In the genomic region with DNA sequence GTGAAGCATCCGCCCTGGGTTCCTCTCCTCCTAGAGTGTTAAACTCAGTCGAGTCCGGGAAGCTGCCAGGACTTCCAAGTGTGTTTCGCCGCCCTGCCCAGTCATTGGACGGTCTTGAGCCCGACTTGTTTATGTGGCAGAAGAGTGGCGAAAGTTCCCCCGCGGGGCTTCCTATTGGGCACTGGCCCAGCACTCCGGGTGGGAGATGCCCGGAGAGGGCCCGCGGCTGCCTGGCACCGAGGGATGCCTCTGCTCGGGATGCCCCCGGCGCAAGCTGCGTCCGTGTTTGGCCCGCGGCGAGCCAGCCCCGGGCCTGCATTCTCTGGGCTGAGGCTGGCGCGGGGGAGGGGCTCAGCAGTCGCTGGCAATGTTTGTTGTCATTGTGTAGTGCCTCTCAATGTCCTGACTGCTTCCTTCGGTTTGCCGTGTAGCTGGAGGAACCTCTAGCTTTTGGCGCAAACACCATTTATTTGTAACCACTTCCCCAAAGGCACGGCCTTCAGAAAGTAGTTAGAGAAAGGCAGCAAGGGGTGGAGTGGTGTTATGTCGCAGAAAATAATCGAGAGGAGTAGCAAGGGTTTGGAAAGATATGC, we compare ENCODE assay signal across 8 cellular contexts. TPM values are rescaled to one million over a fixed set of nuclear protein-coding genes. Genes with fewer than 3 reads are reported as not detected.
DNase-seq lines count a peak whose midpoint lies in the region; ATAC-seq and TF ChIP-seq lines count a peak whose summit lies in the region.

No MANE protein-coding gene starts in this region.

- peak overlapping the region; percentile 72 for H3K4me3 ChIP-seq in HFF-Myc (replicated peaks; ENCODE audit: low read depth, low read length)
- H3K4me3 ChIP-seq in aorta (ENCODE audit: low read length in 2 of 2) = peak overlapping the region; percentile 81 to 96

- intact Hi-C loops in aorta (cut with DNase I) = loop anchor here in 1 of 2 donors (2.0 kb wide), 1 partner anchor 89 kb away; a partner anchor contains a TSS

- TF ChIP-seq CTCF in HFF-Myc (IDR thresholded peaks at IDR 0.05; ENCODE audit: low read depth, low read length, missing control alignments) (no peak), nephron (IDR thresholded peaks at IDR 0.05; ENCODE audit: unreplicated experiment in 3 of 3) (no peak)

- H3K9me3 Mint-ChIP-seq in activated naive CD4-positive, alpha-beta T cell treated with anti-CD3 and anti-CD28 coated beads, Interleukin-2, amount 50 U/mL, for 72 hours = no peaks in the 10 kb centered on the region
- no peaks in the 10 kb centered on the region for H3K9me3 Mint-ChIP-seq in nephron

- H3K27ac Mint-ChIP-seq in activated naive CD4-positive, alpha-beta T cell treated with anti-CD3 and anti-CD28 coated beads, Interleukin-2, amount 50 U/mL, for 72 hours = no peak overlapping the region
- peak overlapping the region; percentile 95 to 100 (median 96) for H3K27ac Mint-ChIP-seq in nephron

- H3K4me1 Mint-ChIP-seq in nephron = peaks cover 45% of the 10 kb centered on the region

- H3K27me3 Mint-ChIP-seq in nephron (ENCODE audit: low read depth) = peaks cover 9% of the 10 kb centered on the region

- H3K27ac ChIP-seq in aorta (ENCODE audit: low read depth in 1 of 2, low read length in 2 of 2) = peak overlapping the region; percentile 87 to 92

- WGBS in aorta, 2 donors = 0% methylated on average over 26 to 33 of the region's 33 CpGs

- peak; percentile 42 to 47 for ATAC-seq in activated naive CD4-positive, alpha-beta T cell treated with anti-CD3 and anti-CD28 coated beads, Interleukin-2, amount 50 U/mL, for 72 hours
- peak; percentile 84 for ATAC-seq in aorta (ENCODE audit: low FRiP score)

- no peaks in the 10 kb centered on the region for H3K27me3 ChIP-seq in aorta (ENCODE audit: control insufficient read depth in 1 of 2, insufficient read depth in 2 of 2, low read length in 1 of 2)

- peak; percentile 6 for DNase-seq in NCI-H146 (lab: John Stamatoyannopoulos, UW)
- no peak for DNase-seq in NCI-H146 treated with DMSO at 0.1 percent for 48 hours (lab: John Stamatoyannopoulos, UW; ENCODE audit: unreplicated experiment)
- DNase-seq in HFF-Myc (ENCODE audit: extremely low read depth, low read depth) = no peak
- DNase-seq in NCI-H226 = peak; percentile 86
- peak in 1 of 2 donors; percentile 33 for DNase-seq in activated naive CD4-positive, alpha-beta T cell treated with anti-CD3 and anti-CD28 coated beads, Interleukin-2, amount 50 U/mL, for 72 hours (ENCODE audit: low spot score in 2 of 2)
- peak; percentile 90 for DNase-seq in globus pallidus (ENCODE audit: low spot score)
- peak; percentile 88 to 92 for DNase-seq in aorta

- peak overlapping the region; percentile 93 to 98 (median 94) for H3K4me3 Mint-ChIP-seq in nephron

- H3K36me3 Mint-ChIP-seq in activated naive CD4-positive, alpha-beta T cell treated with anti-CD3 and anti-CD28 coated beads, Interleukin-2, amount 50 U/mL, for 72 hours = peaks cover 0 to 4% of the 10 kb centered on the region in 2 donors
- H3K36me3 Mint-ChIP-seq in nephron (ENCODE audit: low read depth) = peaks cover 2% of the 10 kb centered on the region

- no peaks in the 10 kb centered on the region for H3K9me3 ChIP-seq in aorta (ENCODE audit: control insufficient read depth, low read length)

- H3K36me3 ChIP-seq in aorta (ENCODE audit: control insufficient read depth in 1 of 2, insufficient read depth in 2 of 2, low read length in 1 of 2) = no peaks in the 10 kb centered on the region

- peaks cover 0 to 2% of the 10 kb centered on the region in 2 donors for H3K4me1 ChIP-seq in aorta (ENCODE audit: control insufficient read depth in 1 of 2, insufficient read depth in 2 of 2, low read length in 2 of 2)

RNA-seq across cellular contexts. Expression of a gene that starts 1.2 kb away (rescaled TPM):
- total RNA-seq in activated naive CD4-positive, alpha-beta T cell treated with anti-CD3 and anti-CD28 coated beads, Interleukin-2, amount 50 U/mL, for 72 hours = 1 to 10 TPM in 1 of 2 donors, under 1 TPM in 1; 0.27 to 1.9 TPM
- 100 to 1,000 TPM; 200 to 396 TPM for total RNA-seq in aorta
- polyA plus RNA-seq in aorta = 100 to 1,000 TPM; 124 to 193 TPM

Comparison
In these comparisons a context has a peak if more than half of its experiments do, and no peak if none do; other contexts are left out.
1. DNase-seq: peak in NCI-H146 (single experiment), NCI-H226 (single experiment), globus pallidus (single experiment) and aorta (2 of 2); none in NCI-H146 treated with DMSO at 0.1 percent for 48 hours (single experiment) and HFF-Myc (single experiment).
2. H3K27ac Mint-ChIP-seq: peak in nephron (3 of 3); none in activated naive CD4-positive, alpha-beta T cell treated with anti-CD3 and anti-CD28 coated beads, Interleukin-2, amount 50 U/mL, for 72 hours (0 of 2).
3. RNA of a gene that starts 1.2 kb away (total RNA-seq): 200 to 396 TPM in aorta; 0.27 to 1.9 TPM in activated naive CD4-positive, alpha-beta T cell treated with anti-CD3 and anti-CD28 coated beads, Interleukin-2, amount 50 U/mL, for 72 hours; every median in the first group is over 10 times any median in the second.